In the genomic region with DNA sequence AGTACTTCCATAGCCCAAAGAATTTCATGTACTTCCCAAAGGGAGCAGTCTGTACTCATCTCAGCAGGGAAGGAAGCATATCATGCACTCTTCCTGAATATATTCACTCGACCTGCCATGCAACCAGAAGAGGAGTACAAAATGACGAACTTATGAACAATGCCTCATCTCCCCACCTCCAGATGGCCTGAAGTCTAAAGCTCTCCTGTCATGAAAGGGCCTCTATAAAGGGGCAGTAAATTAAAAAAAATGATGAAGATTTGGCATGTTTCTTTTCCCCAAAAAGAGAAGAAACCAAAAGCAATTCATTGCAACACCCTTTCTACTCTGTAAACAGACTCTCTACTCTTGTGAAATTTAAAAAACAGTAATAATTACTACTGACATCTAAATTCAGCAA, we compare ENCODE assay signal across 15 cellular contexts.
"Had no signal": no experiment of that assay in that cellular context is flagged by ENCODE, and none has a peak within 500 bp of the region (broad histone marks: within the 10 kb centered on the region; RNA-seq: fewer than 3 reads in every experiment).

No MANE protein-coding gene starts in this region.

- H3K27me3 Mint-ChIP-seq: activated CD4-positive, alpha-beta memory T cell treated with anti-CD3 and anti-CD28 coated beads for 36 hours; activated T-cell treated with anti-CD3 and anti-CD28 coated beads, Interleukin-2, amount 50 U/mL, for 24 hours; naive B cell; stimulated activated naive B cell treated with anti-CD40 and anti-IgM and Interleukin-4, amounts not matched to agents 10 μg/mL and 1 μg/mL and 100 μg/mL, for 72 hours had no signal

- DNase-seq: activated CD4-positive, alpha-beta memory T cell treated with anti-CD3 and anti-CD28 coated beads for 36 hours; activated effector memory CD4-positive, alpha-beta T cell treated with Interleukin-2 at 50 U/mL for 16 hours; activated T-cell treated with anti-CD3 and anti-CD28 coated beads, Interleukin-2, amount 50 U/mL, for 24 hours; brain microvascular endothelial cell; effector memory CD4-positive, alpha-beta T cell; left colon; naive B cell; pancreas; stimulated activated CD4-positive, alpha-beta T cell treated with anti-CD3 and anti-CD28 coated beads, Interleukin-4, amount 100 ng/mL, for 1 hour; stimulated activated naive B cell treated with anti-CD40 and anti-IgM and Interleukin-4, amounts not matched to agents 10 μg/mL and 1 μg/mL and 100 μg/mL, for 72 hours; T-helper 9 cell; tibial artery; uterus had no signal

- H3K27ac Mint-ChIP-seq: activated CD4-positive, alpha-beta memory T cell treated with anti-CD3 and anti-CD28 coated beads for 36 hours; activated naive CD4-positive, alpha-beta T cell treated with anti-CD3 and anti-CD28 coated beads, Interleukin-2, amount 50 U/mL, for 72 hours; activated T-cell treated with anti-CD3 and anti-CD28 coated beads, Interleukin-2, amount 50 U/mL, for 24 hours; naive B cell; stimulated activated naive B cell treated with anti-CD40 and anti-IgM and Interleukin-4, amounts not matched to agents 10 μg/mL and 1 μg/mL and 100 μg/mL, for 72 hours had no signal

- H3K9me3 ChIP-seq: gastroesophageal sphincter, pancreas, tibial artery, uterus had no signal

- H3K4me3 ChIP-seq: gastroesophageal sphincter, pancreas, tibial artery, uterus had no signal

- H3K4me1 ChIP-seq: gastroesophageal sphincter, pancreas, tibial artery, uterus had no signal

- H3K27me3 ChIP-seq: brain microvascular endothelial cell, gastroesophageal sphincter, pancreas, tibial artery, uterus had no signal

- H3K4me3 Mint-ChIP-seq: activated CD4-positive, alpha-beta memory T cell treated with anti-CD3 and anti-CD28 coated beads for 36 hours; activated T-cell treated with anti-CD3 and anti-CD28 coated beads, Interleukin-2, amount 50 U/mL, for 24 hours; naive B cell; stimulated activated naive B cell treated with anti-CD40 and anti-IgM and Interleukin-4, amounts not matched to agents 10 μg/mL and 1 μg/mL and 100 μg/mL, for 72 hours had no signal

- H3K27ac ChIP-seq: brain microvascular endothelial cell, gastroesophageal sphincter, pancreas, tibial artery, uterus had no signal

- H3K36me3 ChIP-seq: brain microvascular endothelial cell, gastroesophageal sphincter, pancreas, tibial artery, uterus had no signal

- ATAC-seq: activated naive CD4-positive, alpha-beta T cell treated with anti-CD3 and anti-CD28 coated beads, Interleukin-2, amount 50 U/mL, for 72 hours; gastroesophageal sphincter; left colon; pancreas; stimulated activated naive B cell treated with anti-CD40 and anti-IgM and Interleukin-4, amounts not matched to agents 10 μg/mL and 1 μg/mL and 100 μg/mL, for 72 hours had no signal

- H3K4me1 Mint-ChIP-seq: naive B cell; stimulated activated naive B cell treated with anti-CD40 and anti-IgM and Interleukin-4, amounts not matched to agents 10 μg/mL and 1 μg/mL and 100 μg/mL, for 72 hours had no signal

- H3K36me3 Mint-ChIP-seq: activated CD4-positive, alpha-beta memory T cell treated with anti-CD3 and anti-CD28 coated beads for 36 hours; activated naive CD4-positive, alpha-beta T cell treated with anti-CD3 and anti-CD28 coated beads, Interleukin-2, amount 50 U/mL, for 72 hours; naive B cell; stimulated activated naive B cell treated with anti-CD40 and anti-IgM and Interleukin-4, amounts not matched to agents 10 μg/mL and 1 μg/mL and 100 μg/mL, for 72 hours had no signal
